In genomic region chr14:64577211-64577610, GRCh38 we compare ENCODE assay signal across 1 cellular context.
TF ChIP-seq lines count a peak whose summit lies in the region.

No MANE protein-coding gene starts in this region.

TF ChIP-seq in H1, 55 proteins besides CTCF, POLR2A, EP300 and RAD21:
- TF ChIP-seq SIRT6 (IDR thresholded peaks at IDR 0.05; ENCODE audit: low read length), result no peak
TF ChIP-seq in H1: peak in this region for 0.
